Comparison of ENCODE assay signal across 8 cellular contexts in genomic region chr11:93784152-93784934, GRCh38. TPM values are rescaled to one million over a fixed set of nuclear protein-coding genes. Genes with fewer than 3 reads are reported as not detected.
DNase-seq lines count a peak whose midpoint lies in the region; TF ChIP-seq lines count a peak whose summit lies in the region.

Gene MED17 (plus strand): TSS chr11:93784282. CDS start chr11:93784514, 232 bp downstream.

- H3K4me1 Mint-ChIP-seq in neural crest cell = peaks cover 48% of the 10 kb centered on the region

- H3K27ac ChIP-seq in MM.1S (ENCODE audit: low read length) (peak within 1 kb of the TSS; percentile 96), stomach smooth muscle (ENCODE audit: low read length) (peak within 1 kb of the TSS; percentile 90)

- H3K4me1 ChIP-seq in MM.1S (ENCODE audit: low read length) (peaks cover 10% of the 10 kb centered on the region), stomach smooth muscle (ENCODE audit: control insufficient read depth, insufficient read depth, low read length) (peaks cover 21% of the 10 kb centered on the region)

- H3K36me3 ChIP-seq in MM.1S (replicated peaks; ENCODE audit: insufficient read depth, low read length) (peaks cover 4% of the 10 kb centered on the region; the same call in 1 of the 2 replicates), stomach smooth muscle (ENCODE audit: control insufficient read depth in 2 of 2, insufficient read depth in 2 of 2, low read length in 2 of 2) (peaks cover under 1 to 5% of the 10 kb centered on the region in 2 donors)

- H3K36me3 Mint-ChIP-seq in neural crest cell (ENCODE audit: low read depth) = peaks cover 8% of the 10 kb centered on the region

- peak within 1 kb of the TSS; percentile 97 for H2AFZ ChIP-seq in MM.1S (ENCODE audit: low read length)

- DNase-seq in GF-D8 (lab: John Stamatoyannopoulos, UW) (peak; percentile 61), HCEC 1CT (peak; percentile 92), MM.1S (peak; percentile 94), SIG-M5 treated with dmso at 0.1 percent for 504 hours (lab: John Stamatoyannopoulos, UW; ENCODE audit: unreplicated experiment) (peak; percentile 91), activated gamma-delta T cell treated with Interleukin-2 at 50 U/mL for 16 hours (peak; percentile 87), foreskin fibroblast (peak; percentile 89 to 97), neural crest cell (ENCODE audit: low read depth, low spot score) (peak; percentile 86)

- H4K20me1 ChIP-seq in MM.1S (ENCODE audit: insufficient read depth, low read length) = peaks cover 5% of the 10 kb centered on the region; the same call in 1 of the 2 replicates

- H3K4me2 ChIP-seq in MM.1S (ENCODE audit: low read depth, low read length) = peak within 1 kb of the TSS; percentile 82

- H3K27me3 ChIP-seq in MM.1S (replicated peaks; ENCODE audit: insufficient read depth, low read length) (no peaks in the 10 kb centered on the region), stomach smooth muscle (ENCODE audit: control insufficient read depth in 1 of 2, insufficient read depth in 2 of 2, low read length in 2 of 2) (no peaks in the 10 kb centered on the region)

- peak within 1 kb of the TSS; percentile 100 for H3K9ac ChIP-seq in MM.1S (ENCODE audit: low read length)
- peak within 1 kb of the TSS; percentile 68 to 98 for H3K9ac ChIP-seq in stomach smooth muscle (ENCODE audit: low read length in 2 of 2)

- H3K9me3 Mint-ChIP-seq in neural crest cell = no peaks in the 10 kb centered on the region

- no peaks in the 10 kb centered on the region for H3K9me3 ChIP-seq in MM.1S (replicated peaks; ENCODE audit: insufficient read depth, low read length)
- H3K9me3 ChIP-seq in stomach smooth muscle (ENCODE audit: control insufficient read depth in 2 of 2, low read length in 2 of 2) = no peaks in the 10 kb centered on the region

- TF ChIP-seq CTCF in MM.1S (IDR thresholded peaks at IDR 0.05; ENCODE audit: low read length) = peak; percentile 44
- peak; percentile 44 for TF ChIP-seq CTCF in foreskin fibroblast (IDR thresholded peaks at IDR 0.05; ENCODE audit: low read depth, low read length)
- TF ChIP-seq CTCF in neural crest cell (conservative IDR thresholded peaks at IDR 0.05) = peak; percentile 63

- H3K4me3 ChIP-seq in MM.1S (ENCODE audit: low read length) = peak within 1 kb of the TSS; percentile 100
- peak within 1 kb of the TSS; percentile 91 to 99 for H3K4me3 ChIP-seq in foreskin fibroblast (ENCODE audit: low read depth in 1 of 2, low read length in 2 of 2)
- H3K4me3 ChIP-seq in stomach smooth muscle (ENCODE audit: low read length in 2 of 2) = peak within 1 kb of the TSS; percentile 64 to 97

- no peaks in the 10 kb centered on the region for H3K27me3 Mint-ChIP-seq in neural crest cell (ENCODE audit: low read depth)

- H3F3A ChIP-seq in MM.1S (ENCODE audit: insufficient read depth, low read length) = peaks cover 11% of the 10 kb centered on the region; the same call in 1 of the 2 replicates

- H3K9me2 ChIP-seq in MM.1S (replicated peaks; ENCODE audit: insufficient read depth, low read length) = no peaks in the 10 kb centered on the region

- peaks cover 56% of the 10 kb centered on the region for H3K79me2 ChIP-seq in MM.1S (ENCODE audit: low read length)

- H3K4me3 Mint-ChIP-seq in neural crest cell = peak within 1 kb of the TSS; percentile 98

- H3K27ac Mint-ChIP-seq in neural crest cell (ENCODE audit: unreplicated experiment) = peak within 1 kb of the TSS; percentile 98

RNA-seq across cellular contexts. Expression of gene MED17, which starts in this region (rescaled TPM):
- 62.3 and 64.0 TPM in 2 replicates for total RNA-seq in neural crest cell

Comparison
In these comparisons a context has a peak if more than half of its experiments do, and no peak if none do; other contexts are left out.
1. Peak in every context shown above with its lines: DNase-seq, H3K4me3 ChIP-seq and H3K27ac ChIP-seq.